In genomic region chr2:128894896-128895295, GRCh38 we compare ENCODE assay signal across 21 cellular contexts.
"Had no signal": no experiment of that assay in that cellular context is flagged by ENCODE, and none has a peak within 500 bp of the region (broad histone marks: within the 10 kb centered on the region; RNA-seq: fewer than 3 reads in every experiment).

No MANE protein-coding gene starts in this region.

- H3K36me3 ChIP-seq: esophagus squamous epithelium, gastrocnemius medialis, heart right ventricle, left lung, lower lobe of right lung had no signal

- H3K36me3 Mint-ChIP-seq: naive B cell had no signal

- H3K27ac Mint-ChIP-seq: mesothelial cell of epicardium had no signal

- H3K4me3 Mint-ChIP-seq: mesothelial cell of epicardium, naive B cell had no signal

- ATAC-seq: gastrocnemius medialis, heart right ventricle, left cardiac atrium, left lung, left ventricle myocardium superior, lower lobe of right lung, mucosa of descending colon had no signal

- H3K9me3 Mint-ChIP-seq: naive B cell had no signal

- H3K27ac ChIP-seq: coronary artery, dorsolateral prefrontal cortex, esophagus squamous epithelium, gastrocnemius medialis, heart right ventricle, left lung, lower lobe of right lung had no signal

- H3K4me3 ChIP-seq: coronary artery, dorsolateral prefrontal cortex, esophagus squamous epithelium, gastrocnemius medialis, heart right ventricle, left lung, lower lobe of right lung, mucosa of descending colon had no signal

- H3K4me1 ChIP-seq: esophagus squamous epithelium, gastrocnemius medialis, heart right ventricle, left lung, lower lobe of right lung had no signal

- DNase-seq: dermis blood vessel endothelial cell; dorsolateral prefrontal cortex; effector CD4-positive, alpha-beta T cell; effector memory CD4-positive, alpha-beta T cell; esophagus squamous epithelium; foreskin fibroblast; foreskin melanocyte; gastrocnemius medialis; glutamatergic neuron; head of caudate nucleus; heart right ventricle; hippocampal formation; left cardiac atrium; left lung; left ventricle myocardium superior; lower lobe of right lung; mesenchymal stem cell; mucosa of descending colon; naive B cell had no signal

- H3K4me1 Mint-ChIP-seq: naive B cell had no signal

- H3K27me3 ChIP-seq: dorsolateral prefrontal cortex, esophagus squamous epithelium, gastrocnemius medialis, heart right ventricle, left lung had no signal

- H3K9me3 ChIP-seq: esophagus squamous epithelium, gastrocnemius medialis, heart right ventricle, left lung, lower lobe of right lung, mucosa of descending colon had no signal
